8 cellular contexts compared by ENCODE assay signal in the genomic region with DNA sequence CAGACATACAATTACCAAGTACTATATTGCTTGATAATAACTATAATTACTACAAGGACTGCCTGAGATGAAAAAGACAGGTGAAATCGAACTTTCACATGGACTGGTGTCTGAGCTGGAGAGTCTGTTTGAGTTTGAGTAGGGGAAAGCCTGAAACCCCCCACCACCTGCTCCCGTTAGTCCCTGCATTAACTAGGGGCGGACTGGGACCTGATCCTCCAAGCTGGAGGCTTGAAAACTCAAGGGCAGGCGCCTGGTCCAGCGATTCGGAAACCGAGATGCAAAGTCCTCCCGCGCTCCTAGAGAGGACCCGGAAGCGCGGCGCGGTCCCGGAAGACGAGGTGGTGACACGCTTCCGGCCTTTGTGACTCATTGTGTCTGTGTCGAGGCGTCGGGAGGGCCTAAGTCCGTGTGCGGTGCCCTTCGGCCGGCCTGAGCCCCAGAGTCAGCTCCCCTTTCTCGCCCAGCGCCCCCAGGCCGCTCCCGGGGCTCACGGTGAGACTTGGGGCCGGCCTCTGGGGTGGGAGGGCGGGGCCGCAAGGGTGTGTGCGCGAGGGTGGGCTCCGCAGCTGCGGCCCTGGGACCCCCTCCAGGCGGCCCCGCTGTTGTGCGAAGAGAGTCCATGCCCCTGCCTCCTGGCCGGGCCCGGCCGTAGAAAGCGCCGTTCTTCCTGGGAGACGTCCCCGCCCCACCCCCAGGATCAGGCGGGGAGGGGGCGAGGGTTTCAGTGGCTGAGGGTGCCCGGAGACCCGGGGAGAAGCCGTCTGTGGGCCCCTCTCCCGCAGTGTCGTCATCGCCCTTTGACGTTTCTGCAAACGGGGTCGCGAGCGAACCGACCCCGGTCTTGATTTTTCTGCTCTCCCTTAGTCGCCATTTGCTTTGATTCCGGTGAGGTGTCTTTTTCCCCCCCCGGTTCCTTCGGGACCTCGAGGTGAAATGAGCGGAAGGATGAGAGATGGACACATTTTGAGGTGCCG. TPM values are rescaled to one million over a fixed set of nuclear protein-coding genes. Genes with fewer than 3 reads are reported as not detected.
DNase-seq lines count a peak whose midpoint lies in the region; ATAC-seq and TF ChIP-seq lines count a peak whose summit lies in the region.

ZKSCAN1 (plus strand) TSS at position 365 of the 977 bp plus-strand sequence. CDS start 7,911 bp downstream, outside the sequence.

- H3K27me3 ChIP-seq in Peyer's patch (no peaks in the 10 kb centered on the region), esophagus muscularis mucosa (no peaks in the 10 kb centered on the region), muscle layer of duodenum (ENCODE audit: low read depth, low read length) (no peaks in the 10 kb centered on the region)

- H3K4me3 ChIP-seq in Peyer's patch (peak within 1 kb of the TSS; percentile 91 to 99 (median 98)), esophagus muscularis mucosa (peak within 1 kb of the TSS; percentile 74 to 96 (median 84)), muscle layer of duodenum (ENCODE audit: low read depth in 1 of 2, low read length in 2 of 2) (peak within 1 kb of the TSS; percentile 81 to 85)

- TF ChIP-seq POLR2A in Peyer's patch (IDR thresholded peaks at IDR 0.05) = peak; percentile 78 to 94
- peak; percentile 80 for TF ChIP-seq POLR2A in esophagus muscularis mucosa (IDR thresholded peaks at IDR 0.05; ENCODE audit: low read depth)

- H3K9me3 ChIP-seq in Peyer's patch = no peaks in the 10 kb centered on the region
- H3K9me3 ChIP-seq in esophagus muscularis mucosa = no peaks in the 10 kb centered on the region
- no peaks in the 10 kb centered on the region for H3K9me3 ChIP-seq in muscle layer of duodenum (ENCODE audit: control insufficient read depth in 1 of 2, low read length in 2 of 2)

- H3K27ac ChIP-seq in Peyer's patch (peak within 1 kb of the TSS; percentile 90 to 99 (median 96)), esophagus muscularis mucosa (replicated peaks in 1 of 4) (peak within 1 kb of the TSS; percentile 93 to 99 (median 98)), muscle layer of duodenum (ENCODE audit: low read length) (peak within 1 kb of the TSS; percentile 83)

- TF ChIP-seq CTCF in Peyer's patch (IDR thresholded peaks at IDR 0.05) = no peak
- TF ChIP-seq CTCF in esophagus muscularis mucosa (IDR thresholded peaks at IDR 0.05) = peak in 1 of 3 experiments; percentile 10

- H3K36me3 ChIP-seq in Peyer's patch = no peaks in the 10 kb centered on the region
- peaks cover 0 to 16% (median 3%) of the 10 kb centered on the region in 4 donors for H3K36me3 ChIP-seq in esophagus muscularis mucosa
- no peaks in the 10 kb centered on the region for H3K36me3 ChIP-seq in muscle layer of duodenum (ENCODE audit: control insufficient read depth in 1 of 2, insufficient read depth in 2 of 2, low read length in 2 of 2)

- H3K4me1 ChIP-seq in Peyer's patch (peaks cover 0 to 35% (median 6%) of the 10 kb centered on the region in 4 donors), esophagus muscularis mucosa (peaks cover 30 to 50% (median 48%) of the 10 kb centered on the region in 4 donors), muscle layer of duodenum (ENCODE audit: control insufficient read depth in 1 of 2, insufficient read depth in 2 of 2, low read length in 2 of 2) (peaks cover 4 to 29% of the 10 kb centered on the region in 2 donors)

- 2% methylated on average over 41 of the region's 69 CpGs for WGBS in esophagus muscularis mucosa

- in situ Hi-C loops in KBM-7 (cut with MboI; ENCODE audit: low pct_unique_long_range_greater_than_20kb, low sequenced_read_pairs) = no loop called here

- intact Hi-C loops in esophagus muscularis mucosa (cut with DNase I) = loop anchor here (5.0 kb wide), 1 partner anchor 37 kb away; no protein-coding TSS in a partner anchor

- TF ChIP-seq EP300 in esophagus muscularis mucosa (IDR thresholded peaks at IDR 0.05) = no peak

- peak; percentile 94 for ATAC-seq in GM21717 (IDR thresholded peaks at IDR 0.05; ENCODE audit: unreplicated experiment)

- DNase-seq in DMS53 treated with DMSO at 0.1 percent for 48 hours (lab: John Stamatoyannopoulos, UW; ENCODE audit: unreplicated experiment) = peak; percentile 95
- DNase-seq in KBM-7 = peak; percentile 88
- DNase-seq in Peyer's patch = peak; percentile 82 to 94 (median 91)
- peak; percentile 88 for DNase-seq in activated T-cell treated with anti-CD3 and anti-CD28 coated beads, Interleukin-2, amount 50 U/mL, for 48 hours
- peak; percentile 94 for DNase-seq in esophagus muscularis mucosa (ENCODE audit: extremely low spot score)
- DNase-seq in stimulated activated CD8-positive, alpha-beta memory T cell treated with anti-CD3 and anti-CD28 coated beads, Interleukin-7, amount 100 ng/mL, for 24 hours (ENCODE audit: low read depth) = peak; percentile 57

RNA-seq across cellular contexts. Expression of gene ZKSCAN1, which starts in this region (rescaled TPM):
- total RNA-seq in Peyer's patch = 10 to 100 TPM; 48.0 to 86.1 (median 73.5) TPM
- total RNA-seq in esophagus muscularis mucosa = 10 to 100 TPM; 22.7 to 27.0 (median 24.0) TPM

Comparison
In these comparisons a context has a peak if more than half of its experiments do, and no peak if none do; other contexts are left out.
1. Peak in every context shown above with its lines: DNase-seq, ATAC-seq, H3K4me3 ChIP-seq and H3K27ac ChIP-seq.